Comparison of ENCODE assay signal across 32 cellular contexts in the genomic region with DNA sequence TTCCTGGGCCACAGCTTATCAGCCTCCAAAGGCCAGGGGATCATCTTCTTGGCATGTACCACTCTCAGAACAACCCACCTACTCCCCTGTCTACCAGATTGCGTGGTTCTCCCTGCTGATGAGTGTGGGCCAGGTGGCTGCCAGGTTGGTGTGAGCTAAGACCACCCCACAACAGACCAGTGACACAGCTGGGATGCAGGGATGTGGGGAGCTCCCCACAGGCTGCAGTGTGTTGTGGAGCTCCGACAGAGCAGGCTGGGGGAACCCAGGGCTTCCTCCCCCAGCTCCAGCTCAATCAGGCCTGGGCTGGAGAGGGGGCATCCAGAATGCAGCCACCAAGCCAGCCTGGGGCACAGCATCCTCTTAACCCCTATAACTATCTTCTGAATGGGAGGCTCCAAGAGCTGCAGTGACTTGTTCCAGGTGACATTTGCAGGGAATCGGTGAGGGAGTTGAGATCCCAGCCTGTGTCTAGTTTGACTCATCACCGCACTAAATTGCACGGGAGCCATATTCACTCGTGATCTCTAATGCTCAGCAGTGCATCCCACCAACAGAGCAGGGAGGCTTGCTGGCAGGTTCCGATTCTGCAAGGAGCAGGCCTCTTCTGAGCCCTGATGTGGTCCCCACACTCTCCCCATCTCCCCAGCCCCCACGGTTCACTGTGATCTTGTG. TPM values are rescaled to one million over a fixed set of nuclear protein-coding genes. Genes with fewer than 3 reads are reported as not detected.
"Had no signal": no experiment of that assay in that cellular context is flagged by ENCODE, and none has a peak within 500 bp of the region (broad histone marks: within the 10 kb centered on the region; RNA-seq: fewer than 3 reads in every experiment).

No MANE protein-coding gene starts in this region.

- H3K4me1 ChIP-seq: upper lobe of left lung had no signal

- ATAC-seq: left ventricle myocardium superior; sciatic nerve; stimulated activated memory B cell treated with anti-CD40 and anti-IgM and Interleukin-4, amounts not matched to agents 10 μg/mL and 1 μg/mL and 100 μg/mL, for 72 hours; stimulated activated naive CD8-positive, alpha-beta T cell treated with anti-CD3 and anti-CD28 coated beads, Interleukin-15, amount 100 ng/mL, for 72 hours had no signal

- H3K36me3 ChIP-seq: brain microvascular endothelial cell, esophagus squamous epithelium, upper lobe of left lung had no signal

- H3K9me3 ChIP-seq: esophagus squamous epithelium, upper lobe of left lung had no signal

- FAIRE-seq: astrocyte, endometrium, islet of Langerhans had no signal

- H3K27me3 ChIP-seq: brain microvascular endothelial cell, upper lobe of left lung had no signal

- DNase-seq: activated CD4-positive, alpha-beta T cell treated with anti-CD3 and anti-CD28 coated beads, Interleukin-2, amount 50 U/mL, for 1 hour; activated gamma-delta T cell treated with Interleukin-2 at 50 U/mL for 16 hours; activated naive CD4-positive, alpha-beta T cell treated with anti-CD3 and anti-CD28 coated beads, Interleukin-2, amount 50 U/mL, for 16 hours; amniotic stem cell; brain microvascular endothelial cell; central memory CD4-positive, alpha-beta T cell; dermis blood vessel endothelial cell; effector CD4-positive, alpha-beta T cell; esophagus squamous epithelium; foreskin melanocyte; glutamatergic neuron; left ventricle myocardium superior; mammary epithelial cell; naive B cell; occipital lobe; stimulated activated CD4-positive, alpha-beta T cell treated with anti-CD3 and anti-CD28 coated beads, Interleukin-4, amount 100 ng/mL, for 24 hours; stimulated activated naive CD8-positive, alpha-beta T cell treated with anti-CD3 and anti-CD28 coated beads, Interleukin-15, amount 100 ng/mL, for 72 hours; substantia nigra; T1000; upper lobe of left lung had no signal

- H3K27ac ChIP-seq: brain microvascular endothelial cell, epithelial cell of prostate, esophagus squamous epithelium, SK-N-MC, skin epidermis, upper lobe of left lung had no signal

- H3K4me3 ChIP-seq: esophagus squamous epithelium, SK-N-MC, skin epidermis, upper lobe of left lung had no signal

RNA-seq across cellular contexts. Expression of a gene that starts 0.6 kb away (rescaled TPM):
- total RNA-seq: activated T-helper 1 cell treated with anti-CD3 and anti-CD28 coated beads, Interleukin-12 subunit alpha, Interleukin-12 subunit beta, Interleukin-2, Interleukin-4 antibody, amounts not matched to agents 30 ng/mL and 10 ng/mL and 1 ng/mL, durations not matched to agents 14 hours and 24 hours and 36 hours; astrocyte; dermis blood vessel endothelial cell; esophagus squamous epithelium; left ventricle myocardium superior; mammary epithelial cell; mesothelial cell of epicardium; neural crest cell; occipital lobe; sciatic nerve; T-helper 1 cell treated with Interleukin-12 subunit alpha and Interleukin-12 subunit beta and Interleukin-4 antibody, amounts not matched to agents 30 ng/mL and 1 ng/mL, for 36 hours; upper lobe of left lung had no signal
- polyA plus RNA-seq: mammary epithelial cell had no signal

RNA-seq across cellular contexts. Expression of a gene that starts 21.7 kb away (rescaled TPM):
- total RNA-seq: dermis blood vessel endothelial cell; mammary epithelial cell; T-helper 1 cell treated with Interleukin-12 subunit alpha and Interleukin-12 subunit beta and Interleukin-4 antibody, amounts not matched to agents 30 ng/mL and 1 ng/mL, for 36 hours had no signal
- polyA plus RNA-seq: mammary epithelial cell had no signal

RNA-seq across cellular contexts. Expression of a gene that starts 26.5 kb away (rescaled TPM):
- total RNA-seq: activated T-helper 1 cell treated with anti-CD3 and anti-CD28 coated beads, Interleukin-12 subunit alpha, Interleukin-12 subunit beta, Interleukin-2, Interleukin-4 antibody, amounts not matched to agents 30 ng/mL and 10 ng/mL and 1 ng/mL, durations not matched to agents 14 hours and 24 hours and 36 hours; astrocyte; dermis blood vessel endothelial cell; esophagus squamous epithelium; left ventricle myocardium superior; mammary epithelial cell; mesothelial cell of epicardium; neural crest cell; occipital lobe; sciatic nerve; T-helper 1 cell treated with Interleukin-12 subunit alpha and Interleukin-12 subunit beta and Interleukin-4 antibody, amounts not matched to agents 30 ng/mL and 1 ng/mL, for 36 hours; upper lobe of left lung had no signal
- polyA plus RNA-seq: mammary epithelial cell had no signal
